8 cellular contexts compared by ENCODE assay signal in the genomic region with DNA sequence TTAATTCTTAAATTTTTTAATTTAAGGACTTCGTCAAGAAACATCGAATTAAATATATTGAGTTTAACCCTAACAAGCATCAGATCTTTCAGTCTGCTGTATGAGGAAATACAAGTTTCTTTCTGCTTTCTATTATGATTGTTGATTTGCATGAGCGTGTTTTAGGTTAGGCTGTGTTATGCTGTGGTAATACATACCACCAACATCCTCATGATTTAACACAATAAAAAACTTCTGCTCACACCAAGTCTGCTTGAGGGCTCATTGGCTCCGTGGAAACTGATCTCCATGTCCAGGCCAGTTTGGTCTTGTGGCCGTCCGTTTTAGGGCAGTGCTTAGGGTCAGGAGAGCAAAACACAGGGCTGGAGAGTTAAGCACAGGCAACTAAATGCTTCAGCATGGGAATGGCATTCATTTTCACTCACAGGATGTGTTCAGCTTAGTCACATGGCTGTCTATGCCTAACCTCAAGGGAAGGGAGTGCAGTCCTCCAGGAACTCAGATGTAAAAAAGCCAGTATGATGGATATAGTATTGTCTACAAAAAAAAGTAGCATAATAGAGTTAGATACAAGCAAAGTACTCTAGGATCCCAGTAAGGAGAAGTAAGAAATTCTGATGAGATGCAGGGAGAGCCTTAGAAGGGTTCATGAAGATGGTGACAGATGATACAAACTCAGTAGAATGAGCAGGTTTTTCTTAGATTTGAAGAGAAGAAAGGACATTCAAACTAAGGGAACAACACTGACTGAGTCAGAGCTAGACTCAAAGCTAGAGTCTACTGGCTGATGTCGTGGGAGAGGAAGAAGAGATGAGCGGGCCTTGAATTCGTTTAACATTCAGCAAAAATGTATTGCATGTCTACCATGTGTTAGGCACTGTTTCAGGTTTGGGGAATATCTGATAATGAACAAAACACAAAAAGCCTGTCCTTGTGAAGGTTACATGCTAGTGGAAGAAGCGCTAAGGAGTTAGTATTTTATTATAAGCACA. TPM values are rescaled to one million over a fixed set of nuclear protein-coding genes. Genes with fewer than 3 reads are reported as not detected.
DNase-seq lines count a peak whose midpoint lies in the region; ATAC-seq and TF ChIP-seq lines count a peak whose summit lies in the region.

No MANE protein-coding gene starts in this region.

- H3K4me3 ChIP-seq in endodermal cell (ENCODE audit: low read length), result no peak overlapping the region
- peak overlapping the region in 1 of 2 experiments; percentile 24 for H3K4me3 ChIP-seq in neutrophil (ENCODE audit: low read depth in 1 of 2, low read length in 1 of 2)

- H3K27ac Mint-ChIP-seq in endodermal cell, result peak overlapping the region; percentile 32

- H3K9me3 Mint-ChIP-seq in endodermal cell, result no peaks in the 10 kb centered on the region

- WGBS in endodermal cell (ENCODE audit: insufficient coverage in 1 of 2, insufficient read length in 1 of 2), 2 experiments, result 80 to 87% methylated on average over 7 to 9 of the region's 10 CpGs

- peak overlapping the region; percentile 68 for H3K27ac ChIP-seq in endodermal cell (ENCODE audit: low read depth, low read length)
- peak overlapping the region; percentile 89 for H3K27ac ChIP-seq in neutrophil

- no peak for TF ChIP-seq CTCF in endodermal cell (conservative IDR thresholded peaks at IDR 0.05)
- no peak for TF ChIP-seq CTCF in neutrophil (IDR thresholded peaks at IDR 0.05)

- peaks cover 5% of the 10 kb centered on the region for H3K4me1 ChIP-seq in endodermal cell (ENCODE audit: control insufficient read depth, insufficient read depth, low read length)
- peaks cover 85 to 93% of the 10 kb centered on the region in 2 experiments for H3K4me1 ChIP-seq in neutrophil (ENCODE audit: control insufficient read depth in 1 of 2, insufficient read depth in 1 of 2, low read depth in 1 of 2, low read length in 1 of 2)

- no peaks in the 10 kb centered on the region for H3K9me3 ChIP-seq in endodermal cell (ENCODE audit: control insufficient read depth, low read length)
- no peaks in the 10 kb centered on the region for H3K9me3 ChIP-seq in neutrophil

- DNase-seq in GM03348 (ENCODE audit: low spot score) (peak; percentile 73), RKO (ENCODE audit: low spot score) (peak; percentile 68), endodermal cell (no peak), NCI-H82 treated with DMSO at 0.1 percent for 48 hours (lab: John Stamatoyannopoulos, UW; ENCODE audit: unreplicated experiment) (no peak), NCI-H2081 treated with DMSO at 0.1 percent for 48 hours (lab: John Stamatoyannopoulos, UW) (no peak)

- H3K9ac ChIP-seq in endodermal cell (ENCODE audit: extremely low read depth, low read length, poor library complexity, severe bottlenecking), result no peak overlapping the region

- H3K4me3 Mint-ChIP-seq in endodermal cell, result no peak overlapping the region

- H3K36me3 ChIP-seq in endodermal cell (ENCODE audit: control insufficient read depth, insufficient read depth, low read length), result peaks cover 13% of the 10 kb centered on the region
- peaks cover 10% of the 10 kb centered on the region for H3K36me3 ChIP-seq in neutrophil

- H3K27me3 ChIP-seq in endodermal cell (ENCODE audit: control insufficient read depth, insufficient read depth, low read length, poor library complexity, severe bottlenecking), result no peaks in the 10 kb centered on the region
- H3K27me3 ChIP-seq in neutrophil, result no peaks in the 10 kb centered on the region

- H3K36me3 Mint-ChIP-seq in endodermal cell (ENCODE audit: low read depth), result peaks cover 13% of the 10 kb centered on the region

- H3K4me1 Mint-ChIP-seq in endodermal cell, result peaks cover 34% of the 10 kb centered on the region

- no peak for ATAC-seq in GM18907 (IDR thresholded peaks at IDR 0.05; ENCODE audit: unreplicated experiment)
- no peak for ATAC-seq in HG03135 (IDR thresholded peaks at IDR 0.05; ENCODE audit: unreplicated experiment)

- no peaks in the 10 kb centered on the region for H3K27me3 Mint-ChIP-seq in endodermal cell (ENCODE audit: insufficient read depth)

RNA-seq across cellular contexts. Expression of gene MARK3, which starts 16.3 kb away (rescaled TPM):
- 100 to 1,000 TPM in 1 of 2 donors, 10 to 100 TPM in 1; 95.8 to 106 TPM for total RNA-seq in endodermal cell
- polyA plus RNA-seq in endodermal cell (2013, experiment 1 of 2), result 73.3 TPM
- 80.1 TPM for polyA plus RNA-seq in endodermal cell (2013, experiment 2 of 2)

Comparison
In these comparisons a context has a peak if more than half of its experiments do, and no peak if none do; other contexts are left out.
1. DNase-seq: peak in GM03348 (single experiment) and RKO (single experiment); none in endodermal cell (single experiment), NCI-H82 treated with DMSO at 0.1 percent for 48 hours (single experiment) and NCI-H2081 treated with DMSO at 0.1 percent for 48 hours (single experiment).